Comparison of ENCODE assay signal across 12 cellular contexts in the genomic region with DNA sequence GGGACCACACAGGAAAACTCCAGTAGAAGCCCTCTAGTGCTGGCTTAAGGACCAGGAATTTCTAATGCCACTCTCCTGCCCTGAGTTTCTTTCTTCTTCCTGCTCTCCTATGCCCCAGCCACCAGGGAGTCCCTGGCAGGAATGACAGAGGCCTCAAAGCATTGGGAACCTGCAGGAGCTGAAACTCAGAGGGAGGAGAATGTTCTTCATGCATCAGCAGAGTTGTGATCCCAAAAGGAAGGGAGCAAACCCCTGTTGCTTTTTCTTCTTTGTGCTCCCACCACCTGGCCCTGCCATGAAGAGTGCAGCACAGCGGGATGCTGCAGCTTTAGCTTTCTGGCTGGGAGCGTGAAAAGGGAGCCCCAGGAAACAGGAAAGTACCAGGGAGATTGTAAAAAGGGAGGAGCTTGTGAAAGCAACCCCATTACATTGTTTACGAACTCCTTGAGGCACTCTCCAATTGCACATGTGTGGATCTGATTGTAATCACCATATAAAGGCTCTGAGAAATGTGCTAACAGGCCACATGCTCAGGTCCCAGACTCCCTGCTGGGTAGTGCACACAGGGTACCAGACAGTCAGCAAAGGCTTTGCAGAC. TPM values are rescaled to one million over a fixed set of nuclear protein-coding genes. Genes with fewer than 3 reads are reported as not detected.
DNase-seq lines count a peak whose midpoint lies in the region; ATAC-seq, FAIRE-seq and TF ChIP-seq lines count a peak whose summit lies in the region.
"Had no signal": no experiment of that assay in that cellular context is flagged by ENCODE, and none has a peak within 500 bp of the region (broad histone marks: within the 10 kb centered on the region; RNA-seq: fewer than 3 reads in every experiment).

No MANE protein-coding gene starts in this region.

- H3K27me3 ChIP-seq in GM12878 (replicated peaks in 1 of 2; ENCODE audit: control insufficient read depth in 2 of 2, insufficient read depth in 2 of 2, low read length in 1 of 2) = no peaks in the 10 kb centered on the region
- H3K27me3 ChIP-seq: transverse colon had no signal

- intact Hi-C loops in GM12878 (cut with micrococcal nuclease; ENCODE audit: unreplicated experiment) (no loop called here), mucosa of descending colon (cut with DNase I, micrococcal nuclease) (no loop called here)

- CTCF ChIA-PET in GM12878 (lab: Yijun Ruan, JAX) = interaction anchor here (1.0 to 1.5 kb wide), 3 partner anchors 9 to 28 kb away, joined by 3 to 7 read pairs (median 3); no protein-coding TSS in a partner anchor

- WGBS in GM12878 (ENCODE audit: insufficient coverage, insufficient replicate concordance, low lambda C conversion rate, missing lambda C conversion rate) = 65% methylated on average over 3 of the region's 3 CpGs

- SMC1A ChIA-PET in GM12878 (lab: Charles Lee; ENCODE audit: uncharacterized antibody, unreplicated experiment) = interaction anchor here (1.4 kb wide), 1 partner anchor 30 kb away, joined by 3 read pairs; no protein-coding TSS in a partner anchor

- peaks cover 14 to 16% of the 10 kb centered on the region in 2 donors for H3K4me1 Mint-ChIP-seq in stimulated activated naive B cell treated with anti-CD40 and anti-IgM and Interleukin-4, amounts not matched to agents 10 μg/mL and 1 μg/mL and 100 μg/mL, for 72 hours

- H3K4me1 ChIP-seq in GM12878 (ENCODE audit: control insufficient read depth, insufficient read depth, low read length) (no peaks in the 10 kb centered on the region), mucosa of descending colon (ENCODE audit: low read depth) (peaks cover 3% of the 10 kb centered on the region)

- POLR2A ChIA-PET in GM12878 (lab: Charles Lee) = no interaction called here

- TF ChIP-seq CTCF in GM12878 (IDR thresholded peaks at IDR 0.05 in 2 of 3, conservative IDR thresholded peaks at IDR 0.05 in 1 of 3; ENCODE audit: control insufficient read depth in 2 of 3, extremely low read depth in 1 of 3, insufficient read depth in 1 of 3, low read depth in 3 of 3, low read length in 3 of 3) (no peak), mucosa of descending colon (IDR thresholded peaks at IDR 0.05) (no peak)

- no peak overlapping the region for H3K9ac ChIP-seq in GM12878 (ENCODE audit: control insufficient read depth, insufficient read depth, low read length)

- no peak for ATAC-seq in GM12878
- ATAC-seq in mucosa of descending colon = peak; percentile 4
- ATAC-seq in stimulated activated naive B cell treated with anti-CD40 and anti-IgM and Interleukin-4, amounts not matched to agents 10 μg/mL and 1 μg/mL and 100 μg/mL, for 72 hours (replicated peaks) = no peak

- peaks cover 0 to 5% of the 10 kb centered on the region in 2 donors for H3K27me3 Mint-ChIP-seq in stimulated activated naive B cell treated with anti-CD40 and anti-IgM and Interleukin-4, amounts not matched to agents 10 μg/mL and 1 μg/mL and 100 μg/mL, for 72 hours

- H3K4me2 ChIP-seq in GM12878 (ENCODE audit: control insufficient read depth, insufficient read depth) = no peak overlapping the region

- H3K9me3 Mint-ChIP-seq in stimulated activated naive B cell treated with anti-CD40 and anti-IgM and Interleukin-4, amounts not matched to agents 10 μg/mL and 1 μg/mL and 100 μg/mL, for 72 hours = no peaks in the 10 kb centered on the region

- no peak overlapping the region for H3K27ac Mint-ChIP-seq in stimulated activated naive B cell treated with anti-CD40 and anti-IgM and Interleukin-4, amounts not matched to agents 10 μg/mL and 1 μg/mL and 100 μg/mL, for 72 hours

- H2AFZ ChIP-seq in GM12878 (ENCODE audit: control insufficient read depth, low read depth, low read length) = no peak overlapping the region

- H3K4me3 ChIP-seq in GM12878 (no peak overlapping the region), mucosa of descending colon (no peak overlapping the region)
- H3K4me3 ChIP-seq: transverse colon had no signal

- no peaks in the 10 kb centered on the region for H4K20me1 ChIP-seq in GM12878 (ENCODE audit: control insufficient read depth, insufficient read depth)

- no peak overlapping the region for H3K27ac ChIP-seq in GM12878 (ENCODE audit: control insufficient read depth, insufficient read depth)

- no peak for TF ChIP-seq EP300 in GM12878 (IDR thresholded peaks at IDR 0.05; ENCODE audit: borderline replicate concordance in 1 of 2, control insufficient read depth in 1 of 2, low read depth in 2 of 2, low read length in 2 of 2)

- DNase-seq in EH (ENCODE audit: low read depth) (peak; percentile 49), NCI-H2081 (lab: John Stamatoyannopoulos, UW) (peak; percentile 96 to 99), GM12878 (ENCODE audit: low read depth, low spot score) (no peak), mucosa of descending colon (no peak), cortex of kidney (lab: John Stamatoyannopoulos, UW) (no peak)
- no peak for DNase-seq in stimulated activated naive B cell treated with anti-CD40 and anti-IgM and Interleukin-4, amounts not matched to agents 10 μg/mL and 1 μg/mL and 100 μg/mL, for 72 hours
- no peak for DNase-seq in activated naive CD4-positive, alpha-beta T cell treated with Interleukin-2 at 50 U/mL for 16 hours
- no peak for DNase-seq in activated CD8-positive, alpha-beta memory T cell treated with anti-CD3 and anti-CD28 coated beads, Interleukin-2, amount 50 U/mL, for 48 hours
- DNase-seq: activated effector memory CD4-positive, alpha-beta T cell treated with anti-CD3 and anti-CD28 coated beads, Interleukin-2, amount 50 U/mL, for 16 hours; NCI-H1694 treated with DMSO at 0.1 percent for 48 hours; transverse colon had no signal

- no peaks in the 10 kb centered on the region for H3K79me2 ChIP-seq in GM12878 (ENCODE audit: control insufficient read depth, insufficient read depth, low read length)

- peak; percentile 64 for FAIRE-seq in GM12878 (lab: Jason Lieb, UNC)
- FAIRE-seq: TTC549 had no signal

- in situ Hi-C loops in GM12878 (cut with MboI) = no loop called here

- no TSS peak for BruUV-seq in GM12878 (replicated peaks; lab: Mats Ljungman, UMichigan)

- no peak for TF ChIP-seq RAD21 in GM12878 (IDR thresholded peaks at IDR 0.05; ENCODE audit: insufficient read depth, low read depth, low read length)

- H3K4me3 Mint-ChIP-seq in stimulated activated naive B cell treated with anti-CD40 and anti-IgM and Interleukin-4, amounts not matched to agents 10 μg/mL and 1 μg/mL and 100 μg/mL, for 72 hours = no peak overlapping the region

- no peaks in the 10 kb centered on the region for H3K36me3 ChIP-seq in GM12878 (ENCODE audit: control insufficient read depth in 2 of 2, insufficient read depth in 2 of 2, low read length in 1 of 2)
- H3K36me3 ChIP-seq in mucosa of descending colon (ENCODE audit: low read depth) = no peaks in the 10 kb centered on the region
- H3K36me3 ChIP-seq: transverse colon had no signal

- RAD21 ChIA-PET in GM12878 (lab: Charles Lee; ENCODE audit: unreplicated experiment) = no interaction called here

- no peak for TF ChIP-seq POLR2A in GM12878 (IDR thresholded peaks at IDR 0.05; ENCODE audit: low read depth, low read length)

- H3K9me3 ChIP-seq in GM12878 (replicated peaks; ENCODE audit: control insufficient read depth, insufficient read depth, low read length) (no peaks in the 10 kb centered on the region), mucosa of descending colon (no peaks in the 10 kb centered on the region)
- H3K9me3 ChIP-seq: transverse colon had no signal

- H3K36me3 Mint-ChIP-seq in stimulated activated naive B cell treated with anti-CD40 and anti-IgM and Interleukin-4, amounts not matched to agents 10 μg/mL and 1 μg/mL and 100 μg/mL, for 72 hours = peaks cover 6 to 7% of the 10 kb centered on the region in 2 donors

TF ChIP-seq in GM12878, 131 proteins besides CTCF, POLR2A, EP300 and RAD21 (continues in another document):
- TF ChIP-seq TCF7 (IDR thresholded peaks at IDR 0.05; ENCODE audit: borderline replicate concordance) (no peak), ATF7 (IDR thresholded peaks at IDR 0.05; ENCODE audit: low read depth) (no peak), NBN (IDR thresholded peaks at IDR 0.05) (no peak), PAX5 (IDR thresholded peaks at IDR 0.05; ENCODE audit: borderline replicate concordance, low read depth, low read length) (no peak)

RNA-seq across cellular contexts. Expression of a gene that starts 34.7 kb away (rescaled TPM):
- total RNA-seq in GM12878 (2013; cell fraction: nucleolus; rRNA removed) = 70.3 and 80.3 TPM in 2 replicates
- total RNA-seq in GM12878 (2014; rRNA removed) (88.4 and 103 TPM in 2 replicates), GM12878 (2014; rRNA removed; fragmentation: Illumina TruSeq; extraction: Trizol) (121 and 129 TPM in 2 replicates), GM12878 (2021) (249 and 256 TPM in 2 replicates), mucosa of descending colon (100 to 1,000 TPM; 168 to 326 (median 300) TPM)
- 293 TPM for polyA plus RNA-seq in GM12878 (2011; ENCODE audit: low read depth)
- polyA plus RNA-seq in GM12878 (2011; rRNA removed) (412 and 519 TPM in 2 replicates), GM12878 (2014; fragmentation: Illumina TruSeq; extraction: Trizol) (687 and 768 TPM in 2 replicates), GM12878 (2014; fragmentation: Nextera tagmentation; extraction: Ambion mirVana) (100 to 1,000 TPM; 150 to 166 TPM), GM12878 (2014; rRNA removed) (258 and 259 TPM in 2 replicates), GM12878 (2016; fragmentation: Nextera tagmentation; extraction: Ambion mirVana) (100 to 1,000 TPM; 590 TPM)
- polyA plus RNA-seq in GM12878 (2011; cell fraction: cytosol; rRNA removed) = 500 and 750 TPM in 2 replicates
- polyA plus RNA-seq in GM12878 (2011; cell fraction: nucleus; rRNA removed) = 213 and 233 TPM in 2 replicates
- polyA plus RNA-seq in GM12878 (2012) = 216 and 253 TPM in 2 replicates
- 288 and 300 TPM in 2 replicates for polyA minus RNA-seq in GM12878 (2011; rRNA and poly(A)+ RNA removed)
- polyA minus RNA-seq in GM12878 (2011; cell fraction: cytosol; rRNA and poly(A)+ RNA removed) = 71.6 and 94.4 TPM in 2 replicates
- polyA minus RNA-seq in GM12878 (2011; cell fraction: nucleus; rRNA and poly(A)+ RNA removed) = 37.8 and 43.9 TPM in 2 replicates

RNA-seq across cellular contexts. Expression of a gene that starts 39.1 kb away (rescaled TPM):
- 45.2 and 47.9 TPM in 2 replicates for total RNA-seq in GM12878 (2013; cell fraction: nucleolus; rRNA removed)
- total RNA-seq in GM12878 (2014; rRNA removed) = 34.8 and 34.9 TPM in 2 replicates
- total RNA-seq in GM12878 (2014; rRNA removed; fragmentation: Illumina TruSeq; extraction: Trizol) = 19.5 and 21.5 TPM in 2 replicates
- 74.4 and 75.8 TPM in 2 replicates for total RNA-seq in GM12878 (2021)
- 14.3 TPM for polyA plus RNA-seq in GM12878 (2011; ENCODE audit: low read depth)
- polyA plus RNA-seq in GM12878 (2011; rRNA removed) = 19.9 and 31.0 TPM in 2 replicates
- polyA plus RNA-seq in GM12878 (2011; cell fraction: cytosol; rRNA removed) = 22.0 and 27.3 TPM in 2 replicates
- 45.3 and 47.5 TPM in 2 replicates for polyA plus RNA-seq in GM12878 (2011; cell fraction: nucleus; rRNA removed)
- 28.6 and 33.2 TPM in 2 replicates for polyA plus RNA-seq in GM12878 (2012)
- 75.4 and 77.5 TPM in 2 replicates for polyA plus RNA-seq in GM12878 (2014; fragmentation: Illumina TruSeq; extraction: Trizol)
- polyA plus RNA-seq in GM12878 (2014; fragmentation: Nextera tagmentation; extraction: Ambion mirVana) = 10 to 100 TPM; 27.7 to 29.4 TPM
- 41.5 and 49.4 TPM in 2 replicates for polyA plus RNA-seq in GM12878 (2014; rRNA removed)
- 100 to 1,000 TPM in 1 of 2 experiments, 10 to 100 TPM in 1; 92.2 to 100 TPM for polyA plus RNA-seq in GM12878 (2016; fragmentation: Nextera tagmentation; extraction: Ambion mirVana)
- 18.4 and 20.6 TPM in 2 replicates for polyA minus RNA-seq in GM12878 (2011; rRNA and poly(A)+ RNA removed)
- 4.5 and 8.5 TPM in 2 replicates for polyA minus RNA-seq in GM12878 (2011; cell fraction: cytosol; rRNA and poly(A)+ RNA removed)
- polyA minus RNA-seq in GM12878 (2011; cell fraction: nucleus; rRNA and poly(A)+ RNA removed) = 32.8 and 50.0 TPM in 2 replicates
- 10 to 100 TPM; 70.3 to 84.1 (median 80.0) TPM for total RNA-seq in mucosa of descending colon

Comparison
In these comparisons a context has a peak if more than half of its experiments do, and no peak if none do; other contexts are left out.
1. DNase-seq: peak in EH (single experiment) and NCI-H2081 (2 of 2); none in GM12878 (single experiment), mucosa of descending colon (0 of 3), cortex of kidney (single experiment), stimulated activated naive B cell treated with anti-CD40 and anti-IgM and Interleukin-4, amounts not matched to agents 10 μg/mL and 1 μg/mL and 100 μg/mL, for 72 hours (single experiment), activated naive CD4-positive, alpha-beta T cell treated with Interleukin-2 at 50 U/mL for 16 hours (single experiment) and activated CD8-positive, alpha-beta memory T cell treated with anti-CD3 and anti-CD28 coated beads, Interleukin-2, amount 50 U/mL, for 48 hours (single experiment).